In genomic region chr17:32588982-32589381, GRCh38 we compare ENCODE assay signal across 11 cellular contexts.
DNase-seq lines count a peak whose midpoint lies in the region; ATAC-seq and TF ChIP-seq lines count a peak whose summit lies in the region.
"Had no signal": no experiment of that assay in that cellular context is flagged by ENCODE, and none has a peak within 500 bp of the region (broad histone marks: within the 10 kb centered on the region; RNA-seq: fewer than 3 reads in every experiment).

No MANE protein-coding gene starts in this region.

- H3K4me2 ChIP-seq in BLaER1 treated with 17β-estradiol and CSF1 and Interleukin-3, amounts not matched to agents 10 nM and 100 nM: peak overlapping the region in 6 of 11 experiments; percentile 1 to 46 (median 33); a peak in 8 of 22 replicates
- H3K4me2 ChIP-seq in PC-3 (ENCODE audit: low read length) (no peak overlapping the region), hepatocyte (no peak overlapping the region)

- H3K4me1 ChIP-seq in BLaER1 treated with 17β-estradiol and CSF1 and Interleukin-3, amounts not matched to agents 10 nM and 100 nM: peaks cover 0 to 13% (median 8%) of the 10 kb centered on the region in 10 experiments; a peak in 13 of 20 replicates
- H3K4me1 ChIP-seq in PC-3 (ENCODE audit: insufficient read depth, low read length): no peaks in the 10 kb centered on the region
- no peaks in the 10 kb centered on the region for H3K4me1 ChIP-seq in hepatocyte (ENCODE audit: insufficient read depth)
- H3K4me1 ChIP-seq in tibial nerve: no peaks in the 10 kb centered on the region

- POLR2A ChIA-PET in PC-3 (lab: Charles Lee; ENCODE audit: unreplicated experiment): no interaction called here

- H3K27me3 ChIP-seq in BLaER1 treated with 17β-estradiol and CSF1 and Interleukin-3, amounts not matched to agents 10 nM and 100 nM: no peaks in the 10 kb centered on the region
- no peaks in the 10 kb centered on the region for H3K27me3 ChIP-seq in PC-3 (ENCODE audit: low read length)
- H3K27me3 ChIP-seq in hepatocyte: no peaks in the 10 kb centered on the region
- H3K27me3 ChIP-seq in tibial nerve: no peaks in the 10 kb centered on the region

- no peaks in the 10 kb centered on the region for H4K20me1 ChIP-seq in BLaER1 treated with 17β-estradiol and CSF1 and Interleukin-3, amounts not matched to agents 10 nM and 100 nM
- H4K20me1 ChIP-seq in PC-3 (ENCODE audit: low read length): no peaks in the 10 kb centered on the region
- no peaks in the 10 kb centered on the region for H4K20me1 ChIP-seq in hepatocyte (ENCODE audit: insufficient read depth, poor library complexity, severe bottlenecking)

- 0 out of 2 replicates have a peak, but pooled peaks have one; percentile 24 for ATAC-seq in PC-3

- DNase-seq in PC-3 (peak; percentile 33), hepatocyte (ENCODE audit: low spot score) (no peak), NCI-H1105 treated with DMSO at 0.1 percent for 48 hours (lab: John Stamatoyannopoulos, UW) (no peak), NCI-H187 (lab: John Stamatoyannopoulos, UW) (no peak), tibial nerve (ENCODE audit: low spot score in 2 of 2) (no peak)
- DNase-seq in activated CD8-positive, alpha-beta memory T cell treated with anti-CD3 and anti-CD28 coated beads for 24 hours: no peak
- DNase-seq: DMS79 treated with DMSO at 0.1 percent for 48 hours, IMR-90, NCI-H774 had no signal

- TF ChIP-seq EP300 in tibial nerve (IDR thresholded peaks at IDR 0.05): no peak

- no peak overlapping the region for H3K9ac ChIP-seq in BLaER1 treated with 17β-estradiol and CSF1 and Interleukin-3, amounts not matched to agents 10 nM and 100 nM
- H3K9ac ChIP-seq in PC-3 (ENCODE audit: low read length): no peak overlapping the region

- H3K36me3 ChIP-seq in BLaER1 treated with 17β-estradiol and CSF1 and Interleukin-3, amounts not matched to agents 10 nM and 100 nM: no peaks in the 10 kb centered on the region
- H3K36me3 ChIP-seq in PC-3 (ENCODE audit: low read depth, low read length): no peaks in the 10 kb centered on the region
- H3K36me3 ChIP-seq in hepatocyte (replicated peaks; ENCODE audit: insufficient read depth, low read depth): no peaks in the 10 kb centered on the region
- H3K36me3 ChIP-seq in tibial nerve: no peaks in the 10 kb centered on the region

- TF ChIP-seq CTCF in GM12873 (IDR thresholded peaks at IDR 0.05; ENCODE audit: insufficient read depth, low read depth, low read length, missing control alignments): peak; percentile 43
- peak; percentile 47; the same call in 1 of the 2 replicates for TF ChIP-seq CTCF in PC-3 (conservative IDR thresholded peaks at IDR 0.05; ENCODE audit: low read depth, low read length)
- TF ChIP-seq CTCF in hepatocyte (IDR thresholded peaks at IDR 0.05; ENCODE audit: poor library complexity): peak; percentile 5
- no peak for TF ChIP-seq CTCF in tibial nerve (IDR thresholded peaks at IDR 0.05)

- BruUV-seq in PC-3 (replicated peaks; lab: Mats Ljungman, UMichigan): no TSS peak

- H3K4me3 ChIP-seq in BLaER1 treated with 17β-estradiol and CSF1 and Interleukin-3, amounts not matched to agents 10 nM and 100 nM: no peak overlapping the region
- H3K4me3 ChIP-seq in PC-3 (ENCODE audit: low read length) (no peak overlapping the region), hepatocyte (no peak overlapping the region), tibial nerve (no peak overlapping the region)

- TF ChIP-seq POLR2A in tibial nerve (IDR thresholded peaks at IDR 0.05): no peak

- no peaks in the 10 kb centered on the region for H3F3A ChIP-seq in PC-3 (ENCODE audit: low read length, unreplicated experiment)

- peaks cover under 1 to 7% (median under 1%) of the 10 kb centered on the region in 11 experiments; a peak in 12 of 22 replicates for H3K9me3 ChIP-seq in BLaER1 treated with 17β-estradiol and CSF1 and Interleukin-3, amounts not matched to agents 10 nM and 100 nM (replicated peaks in 1 of 11)
- no peaks in the 10 kb centered on the region for H3K9me3 ChIP-seq in PC-3 (ENCODE audit: low read length)
- no peaks in the 10 kb centered on the region for H3K9me3 ChIP-seq in hepatocyte (ENCODE audit: low read depth)
- H3K9me3 ChIP-seq in tibial nerve: peaks cover 0 to 3% (median 0%) of the 10 kb centered on the region in 4 donors

- CTCF ChIA-PET in PC-3 (lab: Charles Lee): no interaction called here

- 70% methylated on average over 6 of the region's 6 CpGs for WGBS in hepatocyte (ENCODE audit: low lambda C conversion rate, missing lambda C conversion rate)
- WGBS in tibial nerve, 2 donors: 79 to 82% methylated on average over 6 of the region's 6 CpGs

- intact Hi-C loops in PC-3 (cut with micrococcal nuclease): no loop called here

- H3K9me2 ChIP-seq in PC-3 (replicated peaks; ENCODE audit: low read length): no peaks in the 10 kb centered on the region
- H3K9me2 ChIP-seq in hepatocyte (replicated peaks; ENCODE audit: insufficient read depth): no peaks in the 10 kb centered on the region

- no peak overlapping the region for H3K27ac ChIP-seq in BLaER1 treated with 17β-estradiol and CSF1 and Interleukin-3, amounts not matched to agents 10 nM and 100 nM
- H3K27ac ChIP-seq in PC-3 (ENCODE audit: low read length): no peak overlapping the region
- H3K27ac ChIP-seq in hepatocyte: no peak overlapping the region
- no peak overlapping the region for H3K27ac ChIP-seq in tibial nerve

- H3K79me2 ChIP-seq in PC-3 (ENCODE audit: low read length) (no peaks in the 10 kb centered on the region), hepatocyte (no peaks in the 10 kb centered on the region)

- H2AFZ ChIP-seq in PC-3 (ENCODE audit: low read length): no peak overlapping the region
- H2AFZ ChIP-seq in hepatocyte: no peak overlapping the region

Comparison
In these comparisons a context has a peak if more than half of its experiments do, and no peak if none do; other contexts are left out.
1. H3K4me2 ChIP-seq: peak in BLaER1 treated with 17β-estradiol and CSF1 and Interleukin-3, amounts not matched to agents 10 nM and 100 nM (6 of 11); none in PC-3 (single experiment) and hepatocyte (single experiment).
2. CTCF ChIP-seq: peak in GM12873 (single experiment), PC-3 (single experiment) and hepatocyte (single experiment); none in tibial nerve (0 of 5).